In the genomic region with DNA sequence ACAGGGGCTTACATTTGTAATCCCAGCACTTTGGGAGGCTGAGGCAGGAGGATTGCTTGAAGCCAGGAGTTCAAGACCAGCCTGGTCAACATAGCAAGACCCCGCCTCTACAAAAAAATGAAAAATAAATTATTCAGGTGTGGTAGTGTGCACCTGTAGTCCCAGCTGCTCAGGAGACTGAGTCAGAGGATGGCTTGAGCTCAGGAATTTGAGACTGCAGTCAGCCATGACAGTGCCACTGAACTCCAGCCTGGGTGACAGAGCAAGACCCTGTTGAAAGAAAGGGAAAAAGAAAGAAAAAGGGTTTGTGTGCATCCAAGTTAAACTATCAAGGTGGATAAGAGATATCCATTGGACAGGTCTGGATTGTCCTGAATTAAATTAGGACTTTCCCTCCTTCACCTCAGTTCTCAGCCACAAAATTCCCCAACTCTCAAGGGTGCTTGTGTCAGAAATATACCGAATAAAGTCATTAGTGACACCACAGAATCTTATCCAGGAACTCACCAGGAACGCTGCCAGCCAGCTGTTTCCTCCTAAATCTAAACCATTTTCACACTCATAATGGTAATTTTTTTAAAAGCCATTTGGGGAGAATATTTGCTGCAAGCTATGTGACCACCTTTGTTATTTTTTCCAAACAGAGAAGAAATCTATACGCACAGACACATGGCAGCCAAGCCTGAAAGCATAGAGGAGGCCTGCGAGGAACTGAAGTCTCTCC, we compare ENCODE assay signal across 22 cellular contexts. TPM values are rescaled to one million over a fixed set of nuclear protein-coding genes. Genes with fewer than 3 reads are reported as not detected.
DNase-seq lines count a peak whose midpoint lies in the region; FAIRE-seq and TF ChIP-seq lines count a peak whose summit lies in the region.
"Had no signal": no experiment of that assay in that cellular context is flagged by ENCODE, and none has a peak within 500 bp of the region (broad histone marks: within the 10 kb centered on the region; RNA-seq: fewer than 3 reads in every experiment).

No MANE protein-coding gene starts in this region.

- H3K9me3 ChIP-seq in A673 (ENCODE audit: low read depth, low read length, poor library complexity, severe bottlenecking): no peaks in the 10 kb centered on the region
- H3K9me3 ChIP-seq: A549, HAP-1 had no signal

- intact Hi-C loops in A673 (cut with micrococcal nuclease; ENCODE audit: unreplicated experiment): no loop called here
- intact Hi-C loops in activated CD4-positive, alpha-beta memory T cell treated with anti-CD3 and anti-CD28 coated beads for 36 hours (cut with micrococcal nuclease): no loop called here

- peaks cover 63% of the 10 kb centered on the region for H3K27me3 ChIP-seq in A673 (replicated peaks; ENCODE audit: insufficient read depth, low read depth, low read length, poor library complexity)

- peaks cover 63% of the 10 kb centered on the region for H3K4me1 Mint-ChIP-seq in osteocyte (ENCODE audit: unreplicated experiment)
- H3K4me1 Mint-ChIP-seq in activated CD4-positive, alpha-beta memory T cell treated with anti-CD3 and anti-CD28 coated beads for 36 hours (ENCODE audit: low read depth): peaks cover 7% of the 10 kb centered on the region

- H3K27ac Mint-ChIP-seq in osteocyte (ENCODE audit: unreplicated experiment): peak overlapping the region; percentile 42
- no peak overlapping the region for H3K27ac Mint-ChIP-seq in activated CD4-positive, alpha-beta memory T cell treated with anti-CD3 and anti-CD28 coated beads for 36 hours

- H3K36me3 Mint-ChIP-seq in osteocyte (ENCODE audit: unreplicated experiment): no peaks in the 10 kb centered on the region
- no peaks in the 10 kb centered on the region for H3K36me3 Mint-ChIP-seq in activated CD4-positive, alpha-beta memory T cell treated with anti-CD3 and anti-CD28 coated beads for 36 hours

- H3K27me3 Mint-ChIP-seq in osteocyte (ENCODE audit: unreplicated experiment): no peaks in the 10 kb centered on the region
- peaks cover 24% of the 10 kb centered on the region for H3K27me3 Mint-ChIP-seq in activated CD4-positive, alpha-beta memory T cell treated with anti-CD3 and anti-CD28 coated beads for 36 hours

- H3K4me3 Mint-ChIP-seq in osteocyte (ENCODE audit: unreplicated experiment): no peak overlapping the region
- no peak overlapping the region for H3K4me3 Mint-ChIP-seq in activated CD4-positive, alpha-beta memory T cell treated with anti-CD3 and anti-CD28 coated beads for 36 hours

- POLR2A ChIA-PET in A673 (lab: Charles Lee; ENCODE audit: low non-redundant PET): no interaction called here
- POLR2A ChIA-PET in activated CD4-positive, alpha-beta memory T cell treated with anti-CD3 and anti-CD28 coated beads for 36 hours (lab: Charles Lee): no interaction called here

- H3K4me1 ChIP-seq in A673 (ENCODE audit: insufficient read depth, low read length, poor library complexity, severe bottlenecking): peaks cover 11% of the 10 kb centered on the region
- H3K4me1 ChIP-seq: HAP-1 had no signal

- CTCF ChIA-PET in A673 (lab: Charles Lee): no interaction called here
- CTCF ChIA-PET in activated CD4-positive, alpha-beta memory T cell treated with anti-CD3 and anti-CD28 coated beads for 36 hours (lab: Charles Lee): interaction anchor here (0.8 kb wide), 1 partner anchor 88 kb away, joined by 3 read pairs; no protein-coding TSS in a partner anchor

- H3K9me3 Mint-ChIP-seq in osteocyte (ENCODE audit: unreplicated experiment): no peaks in the 10 kb centered on the region
- no peaks in the 10 kb centered on the region for H3K9me3 Mint-ChIP-seq in activated CD4-positive, alpha-beta memory T cell treated with anti-CD3 and anti-CD28 coated beads for 36 hours

- H3K4me3 ChIP-seq in A673 (ENCODE audit: low read depth, low read length, poor library complexity, severe bottlenecking): no peak overlapping the region
- H3K4me3 ChIP-seq: A549, GM12878, HAP-1 had no signal

- H3K27ac ChIP-seq in A673 (ENCODE audit: low read depth, low read length, poor library complexity, severe bottlenecking) (no peak overlapping the region), epithelial cell of prostate (peak overlapping the region; percentile 87)
- H3K27ac ChIP-seq: C4-2B, HL-60 had no signal

- DNase-seq in A673 (ENCODE audit: low spot score) (peak; percentile 70), RCC 7860 (ENCODE audit: low spot score) (peak; percentile 31), epithelial cell of prostate (ENCODE audit: low read depth, low spot score) (no peak), osteocyte (ENCODE audit: extremely low spot score, unreplicated experiment) (no peak), islet precursor cell (no peak), CD1c-positive myeloid dendritic cell (ENCODE audit: extremely low spot score) (no peak), LoVo (ENCODE audit: low spot score) (no peak)
- no peak for DNase-seq in activated CD4-positive, alpha-beta memory T cell treated with anti-CD3 and anti-CD28 coated beads for 36 hours
- DNase-seq: DMS 273 treated with DMSO at 0.1 percent for 48 hours, GDM1, MV-4-11, NCI-H1436 treated with DMSO at 0.1 percent for 48 hours, NCI-H2081, NCI-H510A, NCI-H774, PC-3 had no signal

- TF ChIP-seq CTCF in A673 (conservative IDR thresholded peaks at IDR 0.05; ENCODE audit: low read depth, low read length): no peak
- TF ChIP-seq CTCF in osteocyte (IDR thresholded peaks at IDR 0.05): no peak

- BruUV-seq in A673 (replicated peaks; lab: Mats Ljungman, UMichigan): no TSS peak

- H3K36me3 ChIP-seq in A673 (ENCODE audit: insufficient read depth, low read length, poor library complexity, severe bottlenecking): no peaks in the 10 kb centered on the region
- H3K36me3 ChIP-seq: HAP-1 had no signal

- peak; percentile 64 for FAIRE-seq in RCC 7860 (lab: Jason Lieb, UNC)
- FAIRE-seq: A549, GM12878, HTR-8/SVneo had no signal

RNA-seq across cellular contexts. Expression of a gene that starts 12.0 kb away (rescaled TPM):
- total RNA-seq in A673 (2021) (not detected in 2 replicates), osteocyte (4.0 and 5.7 TPM in 2 replicates)
- 1 to 10 TPM; 1.1 to 1.2 TPM for total RNA-seq in activated CD4-positive, alpha-beta memory T cell treated with anti-CD3 and anti-CD28 coated beads for 36 hours

Comparison
In these comparisons a context has a peak if more than half of its experiments do, and no peak if none do; other contexts are left out.
1. DNase-seq: peak in A673 (single experiment) and RCC 7860 (single experiment); none in epithelial cell of prostate (single experiment), osteocyte (single experiment), activated CD4-positive, alpha-beta memory T cell treated with anti-CD3 and anti-CD28 coated beads for 36 hours (single experiment), islet precursor cell (single experiment), CD1c-positive myeloid dendritic cell (single experiment) and LoVo (single experiment).